7 cellular contexts compared by ENCODE assay signal in the genomic region with DNA sequence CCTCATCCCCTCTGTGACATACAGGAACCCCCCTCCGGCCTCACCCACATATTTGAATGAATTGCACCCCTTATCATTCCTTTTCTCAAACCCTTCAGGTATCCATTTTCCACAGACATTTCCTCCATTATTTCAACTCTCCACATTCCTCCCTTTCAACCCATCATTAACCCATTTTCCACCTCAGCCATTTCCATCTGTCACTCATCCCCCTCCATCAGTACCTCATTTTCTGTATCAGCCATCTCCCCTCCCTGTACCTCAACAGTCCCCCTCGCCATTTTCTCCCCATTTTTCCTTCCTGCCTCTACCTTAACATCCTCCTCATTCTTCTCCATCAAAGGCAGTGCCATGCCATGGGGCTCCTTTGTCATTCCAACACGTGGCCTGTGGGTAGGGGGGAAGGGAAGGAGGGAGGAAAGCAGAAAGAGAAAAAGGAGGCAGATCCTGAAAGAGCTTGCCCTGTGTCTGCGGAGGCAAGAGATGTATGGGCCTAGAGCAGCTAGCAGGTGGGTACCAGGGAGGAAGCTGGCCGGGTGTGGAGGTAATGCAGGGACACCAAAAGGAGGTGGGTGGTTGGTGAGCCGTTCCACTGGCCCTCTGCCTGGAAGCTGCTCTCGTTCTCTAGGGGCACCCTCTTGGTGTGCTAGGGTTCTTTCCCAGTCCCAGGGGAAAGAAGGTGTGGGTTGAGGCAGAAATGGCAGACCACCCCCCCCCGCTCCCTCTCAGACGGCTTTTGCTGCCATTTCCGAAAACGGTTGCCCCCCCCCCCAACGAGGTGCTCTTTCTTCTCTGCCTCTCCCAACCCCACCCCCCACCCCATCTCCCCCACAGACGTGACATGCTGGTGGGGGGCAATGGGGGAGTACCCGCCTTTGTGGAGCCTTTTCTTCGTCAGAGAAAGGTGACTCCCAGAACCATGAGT. TPM values are rescaled to one million over a fixed set of nuclear protein-coding genes. Genes with fewer than 3 reads are reported as not detected.
A peak's percentile ranks its signal among the peaks of the same experiment; 100 is the strongest.
DNase-seq lines count a peak whose midpoint lies in the region; ATAC-seq, FAIRE-seq and TF ChIP-seq lines count a peak whose summit lies in the region.

No MANE protein-coding gene starts in this region.

- POLR2A ChIA-PET in HCT116 (lab: Charles Lee): no interaction called here

- H3K27ac Mint-ChIP-seq in activated T-helper 2 cell treated with anti-CD3 and anti-CD28 coated beads, Interferon-gamma antibody, Interleukin-2, Interleukin-4, amounts not matched to agents 10 μg/mL and 5 μg/mL and 100 μg/mL, durations not matched to agents 14 hours and 24 hours and 36 hours: peak overlapping the region; percentile 86
- peak overlapping the region; percentile 94 for H3K27ac Mint-ChIP-seq in stimulated activated naive B cell treated with anti-CD40 and anti-IgM and Interleukin-4, amounts not matched to agents 10 μg/mL and 1 μg/mL and 100 μg/mL, for 72 hours

- H4K20me1 ChIP-seq in HCT116 (ENCODE audit: insufficient read depth): no peaks in the 10 kb centered on the region

- H3K9ac ChIP-seq in HCT116 (ENCODE audit: low read length): peak overlapping the region; percentile 47; the same call in 1 of the 2 replicates
- peak overlapping the region; percentile 70 for H3K9ac ChIP-seq in iPS-15b (ENCODE audit: low read depth, low read length)

- H3K9me3 Mint-ChIP-seq in activated T-helper 2 cell treated with anti-CD3 and anti-CD28 coated beads, Interferon-gamma antibody, Interleukin-2, Interleukin-4, amounts not matched to agents 10 μg/mL and 5 μg/mL and 100 μg/mL, durations not matched to agents 14 hours and 24 hours and 36 hours: no peaks in the 10 kb centered on the region
- no peaks in the 10 kb centered on the region for H3K9me3 Mint-ChIP-seq in stimulated activated naive B cell treated with anti-CD40 and anti-IgM and Interleukin-4, amounts not matched to agents 10 μg/mL and 1 μg/mL and 100 μg/mL, for 72 hours

- peaks cover 56% of the 10 kb centered on the region for H3K4me1 Mint-ChIP-seq in activated T-helper 2 cell treated with anti-CD3 and anti-CD28 coated beads, Interferon-gamma antibody, Interleukin-2, Interleukin-4, amounts not matched to agents 10 μg/mL and 5 μg/mL and 100 μg/mL, durations not matched to agents 14 hours and 24 hours and 36 hours (ENCODE audit: low read depth)
- peaks cover 58 to 72% of the 10 kb centered on the region in 2 donors for H3K4me1 Mint-ChIP-seq in stimulated activated naive B cell treated with anti-CD40 and anti-IgM and Interleukin-4, amounts not matched to agents 10 μg/mL and 1 μg/mL and 100 μg/mL, for 72 hours

- CTCF ChIA-PET in HCT116 (lab: Charles Lee): interaction anchor here (0.7 to 5.7 kb wide), 3 partner anchors 63 to 92 kb away, joined by 5 to 83 read pairs (median 14); no protein-coding TSS in a partner anchor

- H3K9me3 ChIP-seq in HCT116 (ENCODE audit: control insufficient read depth in 1 of 2, insufficient read depth in 1 of 2, low read depth in 1 of 2, low read length in 2 of 2) (no peaks in the 10 kb centered on the region), iPS-15b (ENCODE audit: control insufficient read depth, insufficient read depth, low read length) (no peaks in the 10 kb centered on the region)

- peak overlapping the region; percentile 70 for H3K4me3 Mint-ChIP-seq in activated T-helper 2 cell treated with anti-CD3 and anti-CD28 coated beads, Interferon-gamma antibody, Interleukin-2, Interleukin-4, amounts not matched to agents 10 μg/mL and 5 μg/mL and 100 μg/mL, durations not matched to agents 14 hours and 24 hours and 36 hours (ENCODE audit: low read depth)
- H3K4me3 Mint-ChIP-seq in stimulated activated naive B cell treated with anti-CD40 and anti-IgM and Interleukin-4, amounts not matched to agents 10 μg/mL and 1 μg/mL and 100 μg/mL, for 72 hours: peak overlapping the region; percentile 82 to 91

- H2AFZ ChIP-seq in HCT116 (ENCODE audit: low read depth, low read length, poor library complexity, severe bottlenecking): no peak overlapping the region

- peak overlapping the region; percentile 22; the same call in 1 of the 2 replicates for H3K27ac ChIP-seq in HCT116 (ENCODE audit: low read depth, low read length)

- no peaks in the 10 kb centered on the region for H3K36me3 ChIP-seq in HCT116 (ENCODE audit: control insufficient read depth in 1 of 2, insufficient read depth in 2 of 2, low read length in 2 of 2)
- H3K36me3 ChIP-seq in iPS-15b (ENCODE audit: control insufficient read depth, insufficient read depth, low read length): peaks cover 23% of the 10 kb centered on the region

- BruUV-seq in HCT116 (replicated peaks; lab: Mats Ljungman, UMichigan): TSS peak; percentile 52

- H3K9me2 ChIP-seq in HCT116 (ENCODE audit: insufficient read depth): no peaks in the 10 kb centered on the region

- H3K79me2 ChIP-seq in HCT116 (ENCODE audit: insufficient read depth, low read length): no peaks in the 10 kb centered on the region

- H3K4me2 ChIP-seq in HCT116 (ENCODE audit: low read length): peak overlapping the region; percentile 78

- H3K4me3 ChIP-seq in HCT116 (replicated peaks in 1 of 2; ENCODE audit: low read depth in 1 of 2, low read length in 2 of 2): peak overlapping the region in 1 of 2 experiments; percentile 51; a peak in 1 of 4 replicates
- H3K4me3 ChIP-seq in iPS-15b (ENCODE audit: low read depth, low read length): peak overlapping the region; percentile 90

- no peak for TF ChIP-seq CTCF in HCT116 (IDR thresholded peaks at IDR 0.05 in 2 of 3, conservative IDR thresholded peaks at IDR 0.05 in 1 of 3; ENCODE audit: borderline replicate concordance in 1 of 3, insufficient read depth in 1 of 3, low read depth in 2 of 3, low read length in 2 of 3)

- ATAC-seq in HCT116: no peak
- ATAC-seq in stimulated activated naive B cell treated with anti-CD40 and anti-IgM and Interleukin-4, amounts not matched to agents 10 μg/mL and 1 μg/mL and 100 μg/mL, for 72 hours (replicated peaks): no peak

- H3K36me3 Mint-ChIP-seq in activated T-helper 2 cell treated with anti-CD3 and anti-CD28 coated beads, Interferon-gamma antibody, Interleukin-2, Interleukin-4, amounts not matched to agents 10 μg/mL and 5 μg/mL and 100 μg/mL, durations not matched to agents 14 hours and 24 hours and 36 hours (ENCODE audit: low read depth): peaks cover 6% of the 10 kb centered on the region
- peaks cover 2 to 27% of the 10 kb centered on the region in 2 donors for H3K36me3 Mint-ChIP-seq in stimulated activated naive B cell treated with anti-CD40 and anti-IgM and Interleukin-4, amounts not matched to agents 10 μg/mL and 1 μg/mL and 100 μg/mL, for 72 hours

- no peaks in the 10 kb centered on the region for H3K27me3 Mint-ChIP-seq in activated T-helper 2 cell treated with anti-CD3 and anti-CD28 coated beads, Interferon-gamma antibody, Interleukin-2, Interleukin-4, amounts not matched to agents 10 μg/mL and 5 μg/mL and 100 μg/mL, durations not matched to agents 14 hours and 24 hours and 36 hours (ENCODE audit: low read depth)
- no peaks in the 10 kb centered on the region for H3K27me3 Mint-ChIP-seq in stimulated activated naive B cell treated with anti-CD40 and anti-IgM and Interleukin-4, amounts not matched to agents 10 μg/mL and 1 μg/mL and 100 μg/mL, for 72 hours

- TF ChIP-seq POLR2A in HCT116 (IDR thresholded peaks at IDR 0.05; ENCODE audit: borderline replicate concordance, extremely low read depth, insufficient read depth, insufficient read length): no peak

- no peak for FAIRE-seq in RCC 7860 (lab: Jason Lieb, UNC)

- intact Hi-C loops in HCT116 (cut with micrococcal nuclease): loop anchor here (5.0 kb wide), 1 partner anchor 106 kb away; a partner anchor contains a TSS
- intact Hi-C loops in activated T-helper 2 cell treated with anti-CD3 and anti-CD28 coated beads, Interferon-gamma antibody, Interleukin-2, Interleukin-4, amounts not matched to agents 10 μg/mL and 5 μg/mL and 100 μg/mL, durations not matched to agents 14 hours and 24 hours and 36 hours (cut with micrococcal nuclease): no loop called here

- H3K4me1 ChIP-seq in HCT116 (ENCODE audit: control insufficient read depth in 1 of 2, insufficient read depth in 2 of 2, low read length in 2 of 2) (peaks cover 21 to 61% of the 10 kb centered on the region in 2 experiments), iPS-15b (ENCODE audit: control insufficient read depth, insufficient read depth, low read length) (peaks cover 28% of the 10 kb centered on the region)

- no peak for TF ChIP-seq RAD21 in HCT116 (IDR thresholded peaks at IDR 0.05; ENCODE audit: low read depth)

- RAD21 ChIA-PET in HCT116 (lab: Charles Lee; ENCODE audit: low non-redundant PET in 1 of 2, low total read pairs in 2 of 2, uncharacterized antibody in 2 of 2, unreplicated experiment in 2 of 2): no interaction called here

- DNase-seq in HCT116 (ENCODE audit: low read depth, low spot score): no peak
- no peak for DNase-seq in activated T-helper 2 cell treated with anti-CD3 and anti-CD28 coated beads, Interferon-gamma antibody, Interleukin-2, Interleukin-4, amounts not matched to agents 10 μg/mL and 5 μg/mL and 100 μg/mL, durations not matched to agents 14 hours and 24 hours and 36 hours (ENCODE audit: low spot score)
- peak; percentile 49 for DNase-seq in stimulated activated naive B cell treated with anti-CD40 and anti-IgM and Interleukin-4, amounts not matched to agents 10 μg/mL and 1 μg/mL and 100 μg/mL, for 72 hours
- no peak for DNase-seq in RCC 7860 (ENCODE audit: low spot score)
- no peak for DNase-seq in retina
- DNase-seq in stimulated activated CD4-positive, alpha-beta T cell treated with anti-CD3 and anti-CD28 coated beads, Interleukin-1b, Interleukin-23, amount 100 ng/mL, for 48 hours: no peak

- no peaks in the 10 kb centered on the region for H3K27me3 ChIP-seq in HCT116 (ENCODE audit: insufficient read depth, low read length)
- peaks cover 2% of the 10 kb centered on the region for H3K27me3 ChIP-seq in iPS-15b (ENCODE audit: control insufficient read depth, insufficient read depth, low read length)

TF ChIP-seq in HCT116, 20 proteins besides CTCF, POLR2A, EP300 and RAD21:
- TF ChIP-seq FOSL1 (IDR thresholded peaks at IDR 0.05; ENCODE audit: low read depth): no peak
- TF ChIP-seq, protein P1, sequence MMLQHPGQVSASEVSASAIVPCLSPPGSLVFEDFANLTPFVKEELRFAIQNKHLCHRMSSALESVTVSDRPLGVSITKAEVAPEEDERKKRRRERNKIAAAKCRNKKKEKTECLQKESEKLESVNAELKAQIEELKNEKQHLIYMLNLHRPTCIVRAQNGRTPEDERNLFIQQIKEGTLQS (IDR thresholded peaks at IDR 0.05): no peak
- no peak for TF ChIP-seq ZFX (IDR thresholded peaks at IDR 0.05)
- no peak for TF ChIP-seq SP1 (IDR thresholded peaks at IDR 0.05; ENCODE audit: low read depth)
- TF ChIP-seq POLR2AphosphoS5 (IDR thresholded peaks at IDR 0.05; ENCODE audit: low read depth, low read length): no peak
TF ChIP-seq in HCT116: peak in this region for 0.

RNA-seq across cellular contexts. Expression of a gene that starts 1.6 kb away (rescaled TPM):
- 3.6 TPM for total RNA-seq in HCT116 (2021; ENCODE audit: unreplicated experiment)
- polyA plus RNA-seq in HCT116 (2012): 4.2 and 4.7 TPM in 2 replicates
- total RNA-seq in activated T-helper 2 cell treated with anti-CD3 and anti-CD28 coated beads, Interferon-gamma antibody, Interleukin-2, Interleukin-4, amounts not matched to agents 10 μg/mL and 5 μg/mL and 100 μg/mL, durations not matched to agents 14 hours and 24 hours and 36 hours: 7.5 and 11.3 TPM in 2 replicates

RNA-seq across cellular contexts. Expression of a gene that starts 33.1 kb away (rescaled TPM):
- 0.47 TPM for total RNA-seq in HCT116 (2021; ENCODE audit: unreplicated experiment)
- polyA plus RNA-seq in HCT116 (2012): 0.11 and 0.21 TPM in 2 replicates
- 0.11 TPM in 1 of 2 replicates, not detected in the other for total RNA-seq in activated T-helper 2 cell treated with anti-CD3 and anti-CD28 coated beads, Interferon-gamma antibody, Interleukin-2, Interleukin-4, amounts not matched to agents 10 μg/mL and 5 μg/mL and 100 μg/mL, durations not matched to agents 14 hours and 24 hours and 36 hours
